9 cellular contexts compared by ENCODE assay signal in the genomic region with DNA sequence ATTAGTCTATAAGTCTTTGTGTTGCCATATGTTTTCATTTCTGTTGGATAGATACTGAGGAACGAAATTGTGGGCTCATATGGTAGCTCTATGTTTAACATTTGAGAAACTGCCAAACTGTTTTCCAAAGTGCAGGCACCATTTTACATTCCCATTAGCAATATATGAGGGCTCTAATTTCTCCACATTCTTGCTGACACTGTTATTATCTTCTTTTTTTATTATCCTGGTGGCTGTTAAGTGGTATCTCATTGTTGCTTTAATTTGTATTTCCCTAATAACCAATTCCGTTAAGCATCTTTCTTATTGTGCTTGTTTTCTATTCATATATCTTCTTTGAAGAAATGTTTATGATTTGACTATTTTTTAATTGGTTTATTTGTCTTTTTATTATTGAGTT. TPM values are rescaled to one million over a fixed set of nuclear protein-coding genes. Genes with fewer than 3 reads are reported as not detected.
A peak's percentile ranks its signal among the peaks of the same experiment; 100 is the strongest.
DNase-seq lines count a peak whose midpoint lies in the region; ATAC-seq and TF ChIP-seq lines count a peak whose summit lies in the region.
"Had no signal": no experiment of that assay in that cellular context is flagged by ENCODE, and none has a peak within 500 bp of the region (broad histone marks: within the 10 kb centered on the region; RNA-seq: fewer than 3 reads in every experiment).

No MANE protein-coding gene starts in this region.

- H3K27ac ChIP-seq in PC-9 (peak overlapping the region; percentile 45; the same call in 1 of the 2 replicates), skin epidermis (peak overlapping the region in 11 of 21 experiments; percentile 70 to 95 (median 91))

- H3K27me3 Mint-ChIP-seq in endothelial cell (ENCODE audit: unreplicated experiment) = no peaks in the 10 kb centered on the region

- peaks cover 21% of the 10 kb centered on the region for H3F3A ChIP-seq in PC-9 (ENCODE audit: insufficient read depth, low read depth)

- DNase-seq in GM12865 (ENCODE audit: low read depth) (no peak), PC-9 (no peak), endothelial cell (ENCODE audit: low spot score) (no peak), NCI-H524 treated with DMSO at 0.1 percent for 48 hours (lab: John Stamatoyannopoulos, UW) (no peak), Right ventricle myocardium superior (no peak), DMS79 treated with DMSO at 0.1 percent for 48 hours (lab: John Stamatoyannopoulos, UW) (no peak)
- no peak for DNase-seq in stimulated activated CD8-positive, alpha-beta memory T cell treated with anti-CD3 and anti-CD28 coated beads, Interleukin-4, amount 100 ng/mL, for 48 hours
- DNase-seq: NCI-H2171 had no signal

- no peaks in the 10 kb centered on the region for H3K27me3 ChIP-seq in PC-9 (ENCODE audit: insufficient read depth, low read depth)

- BruUV-seq in PC-9 (replicated peaks; lab: Mats Ljungman, UMichigan) = no TSS peak

- ATAC-seq in Right ventricle myocardium superior (ENCODE audit: poor library complexity) = no peak

- H3K27ac Mint-ChIP-seq in endothelial cell (ENCODE audit: unreplicated experiment) = peak overlapping the region; percentile 92

- peak overlapping the region; percentile 93 for H2AFZ ChIP-seq in PC-9

- 0 out of 2 replicates have a peak, but pooled peaks cover 9% of the 10 kb centered on the region for H3K4me1 ChIP-seq in PC-9 (replicated peaks; ENCODE audit: insufficient read depth)

- CTCF ChIA-PET in PC-9 (lab: Charles Lee) = interaction anchor here (1.0 kb wide), 1 partner anchor 146 kb away, joined by 3 read pairs; no protein-coding TSS in a partner anchor

- no peaks in the 10 kb centered on the region for H3K9me3 Mint-ChIP-seq in endothelial cell (ENCODE audit: unreplicated experiment)

- H3K9me2 ChIP-seq in PC-9 (ENCODE audit: insufficient read depth) = no peaks in the 10 kb centered on the region

- H3K79me2 ChIP-seq in PC-9 (ENCODE audit: low read depth) = peaks cover 31% of the 10 kb centered on the region

- POLR2A ChIA-PET in PC-9 (lab: Charles Lee; ENCODE audit: unreplicated experiment) = no interaction called here

- intact Hi-C loops in PC-9 (cut with micrococcal nuclease; ENCODE audit: unreplicated experiment) = loop anchor here (5.0 kb wide), 1 partner anchor 279 kb away; a partner anchor contains a TSS
- intact Hi-C loops in Right ventricle myocardium superior (cut with DNase I) = no loop called here

- H3K4me3 ChIP-seq in GM12865 (ENCODE audit: low read depth, low read length) (peak overlapping the region; percentile 94), PC-9 (peak overlapping the region; percentile 91; the same call in 1 of the 2 replicates), skin epidermis (peak overlapping the region in 3 of 7 experiments; percentile 71 to 94 (median 79))

- TF ChIP-seq CTCF in GM12865 (IDR thresholded peaks at IDR 0.05; ENCODE audit: insufficient read depth, low read depth, low read length, missing control alignments) (no peak), PC-9 (conservative IDR thresholded peaks at IDR 0.05) (no peak), endothelial cell (IDR thresholded peaks at IDR 0.05; ENCODE audit: unreplicated experiment) (no peak)

- H3K4me3 Mint-ChIP-seq in endothelial cell (ENCODE audit: unreplicated experiment) = peak overlapping the region; percentile 89

- peaks cover 10% of the 10 kb centered on the region for H3K4me1 Mint-ChIP-seq in endothelial cell (ENCODE audit: unreplicated experiment)

- 0 out of 2 replicates have a peak, but pooled peaks cover 4% of the 10 kb centered on the region for H3K36me3 ChIP-seq in PC-9 (ENCODE audit: low read depth)

- H4K20me1 ChIP-seq in PC-9 (ENCODE audit: insufficient read depth) = 0 out of 2 replicates have a peak, but pooled peaks cover 3% of the 10 kb centered on the region

- peaks cover 4% of the 10 kb centered on the region for H3K36me3 Mint-ChIP-seq in endothelial cell (ENCODE audit: low read depth, unreplicated experiment)

- H3K9me3 ChIP-seq in PC-9 (ENCODE audit: insufficient read depth, low read depth) = no peaks in the 10 kb centered on the region

- H3K4me2 ChIP-seq in PC-9 = peak overlapping the region; percentile 99

RNA-seq across cellular contexts. Expression of a gene that starts 1.9 kb away (rescaled TPM):
- 28.7 and 35.2 TPM in 2 replicates for total RNA-seq in PC-9 (2021)
- 24.0 TPM for total RNA-seq in endothelial cell (ENCODE audit: unreplicated experiment)
- 10.9 TPM for total RNA-seq in Right ventricle myocardium superior
